31 cellular contexts compared by ENCODE assay signal in the genomic region with DNA sequence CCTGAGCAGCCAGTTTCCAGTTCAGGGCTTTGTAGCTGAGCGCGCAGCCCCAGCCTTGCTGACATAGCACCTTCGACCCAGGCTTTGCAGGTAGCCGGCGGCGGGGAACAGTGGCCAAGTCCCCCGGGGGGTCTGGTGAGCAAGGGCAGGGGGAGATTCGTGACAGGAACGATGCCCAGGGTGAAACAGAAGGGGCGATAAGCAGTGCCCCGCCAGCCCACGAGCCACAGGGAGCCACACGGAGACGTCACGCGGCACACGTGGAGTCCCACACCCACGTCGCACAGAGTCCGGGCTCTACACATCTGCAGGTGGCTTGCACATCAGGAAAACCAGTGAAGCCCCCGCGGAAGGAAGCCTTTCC.
"Had no signal": no experiment of that assay in that cellular context is flagged by ENCODE, and none has a peak within 500 bp of the region (broad histone marks: within the 10 kb centered on the region; RNA-seq: fewer than 3 reads in every experiment).

No MANE protein-coding gene starts in this region.

- H3K27me3 Mint-ChIP-seq: activated CD4-positive, alpha-beta memory T cell treated with anti-CD3 and anti-CD28 coated beads, Interleukin-2, amount 10 ng/mL, durations not matched to agents 7 days and 5 days; activated CD4-positive, alpha-beta T cell treated with anti-CD3 and anti-CD28 coated beads, Interleukin-2, amount 10 ng/mL, durations not matched to agents 7 days and 5 days; effector memory CD8-positive, alpha-beta T cell had no signal

- H3K36me3 Mint-ChIP-seq: activated naive CD8-positive, alpha-beta T cell had no signal

- H3K9me3 ChIP-seq: body of pancreas, esophagus muscularis mucosa, gastrocnemius medialis had no signal

- ATAC-seq: activated T-helper 17 cell treated with anti-CD3 and anti-CD28 coated beads, Interleukin-2, amount 50 U/mL, for 72 hours; body of pancreas; effector memory CD8-positive, alpha-beta T cell; foreskin keratinocyte; gastrocnemius medialis; heart left ventricle had no signal

- H3K4me3 ChIP-seq: body of pancreas, esophagus muscularis mucosa, gastrocnemius medialis, heart left ventricle had no signal

- H3K36me3 ChIP-seq: esophagus muscularis mucosa, gastrocnemius medialis, heart left ventricle had no signal

- H3K4me3 Mint-ChIP-seq: activated CD4-positive, alpha-beta memory T cell treated with anti-CD3 and anti-CD28 coated beads, Interleukin-2, amount 10 ng/mL, durations not matched to agents 7 days and 5 days; activated CD4-positive, alpha-beta T cell treated with anti-CD3 and anti-CD28 coated beads, Interleukin-2, amount 10 ng/mL, durations not matched to agents 7 days and 5 days; activated naive CD8-positive, alpha-beta T cell; activated T-cell treated with anti-CD3 and anti-CD28 coated beads, Interleukin-2, amount 50 U/mL, for 24 hours; activated T-helper 17 cell treated with anti-CD3 and anti-CD28 coated beads, Interleukin-2, amount 50 U/mL, for 72 hours; effector memory CD8-positive, alpha-beta T cell had no signal

- H3K4me1 ChIP-seq: body of pancreas, esophagus muscularis mucosa, foreskin keratinocyte, gastrocnemius medialis, heart left ventricle had no signal

- H3K9me3 Mint-ChIP-seq: activated CD4-positive, alpha-beta T cell treated with anti-CD3 and anti-CD28 coated beads, Interleukin-2, amount 10 ng/mL, durations not matched to agents 7 days and 5 days; activated T-helper 17 cell treated with anti-CD3 and anti-CD28 coated beads, Interleukin-2, amount 50 U/mL, for 72 hours had no signal

- H3K27ac Mint-ChIP-seq: activated CD4-positive, alpha-beta memory T cell treated with anti-CD3 and anti-CD28 coated beads, Interleukin-2, amount 10 ng/mL, durations not matched to agents 7 days and 5 days; activated CD4-positive, alpha-beta T cell treated with anti-CD3 and anti-CD28 coated beads, Interleukin-2, amount 10 ng/mL, durations not matched to agents 7 days and 5 days; activated naive CD8-positive, alpha-beta T cell; activated T-cell treated with anti-CD3 and anti-CD28 coated beads, Interleukin-2, amount 50 U/mL, for 24 hours; activated T-helper 17 cell treated with anti-CD3 and anti-CD28 coated beads, Interleukin-2, amount 50 U/mL, for 72 hours; effector memory CD8-positive, alpha-beta T cell had no signal

- H3K27ac ChIP-seq: body of pancreas, esophagus muscularis mucosa, foreskin keratinocyte, gastrocnemius medialis, heart left ventricle had no signal

- H3K4me1 Mint-ChIP-seq: activated CD4-positive, alpha-beta memory T cell treated with anti-CD3 and anti-CD28 coated beads, Interleukin-2, amount 10 ng/mL, durations not matched to agents 7 days and 5 days; activated CD4-positive, alpha-beta T cell treated with anti-CD3 and anti-CD28 coated beads, Interleukin-2, amount 10 ng/mL, durations not matched to agents 7 days and 5 days; activated T-helper 17 cell treated with anti-CD3 and anti-CD28 coated beads, Interleukin-2, amount 50 U/mL, for 72 hours had no signal

- H3K27me3 ChIP-seq: body of pancreas, foreskin keratinocyte, gastrocnemius medialis had no signal

- DNase-seq: activated CD4-positive, alpha-beta memory T cell treated with anti-CD3 and anti-CD28 coated beads, Interleukin-2, amount 10 ng/mL, durations not matched to agents 7 days and 5 days; activated CD4-positive, alpha-beta T cell treated with anti-CD3 and anti-CD28 coated beads for 1 hour; activated CD4-positive, alpha-beta T cell treated with anti-CD3 and anti-CD28 coated beads for 4 hours; activated CD4-positive, alpha-beta T cell treated with anti-CD3 and anti-CD28 coated beads, Interleukin-2, amount 10 ng/mL, durations not matched to agents 7 days and 5 days; activated CD4-positive, alpha-beta T cell treated with anti-CD3 and anti-CD28 coated beads, Interleukin-2, amount 50 U/mL, for 4 hours; activated CD4-positive, CD25-positive, alpha-beta regulatory T cell; activated CD8-positive, alpha-beta memory T cell treated with anti-CD3 and anti-CD28 coated beads, Interleukin-2, amount 50 U/mL, for 48 hours; activated effector memory CD4-positive, alpha-beta T cell treated with Interleukin-2 at 50 U/mL for 16 hours; activated gamma-delta T cell treated with Interleukin-2 at 50 U/mL for 16 hours; activated naive CD4-positive, alpha-beta T cell treated with anti-CD3 and anti-CD28 coated beads, Interleukin-2, amount 50 U/mL, for 16 hours; activated naive CD4-positive, alpha-beta T cell treated with Interleukin-2 at 50 U/mL for 16 hours; activated T-cell treated with anti-CD3 and anti-CD28 coated beads for 4 hours; activated T-cell treated with anti-CD3 and anti-CD28 coated beads, Interleukin-2, amount 50 U/mL, for 24 hours; amniotic stem cell; anterior cingulate cortex; body of pancreas; central memory CD4-positive, alpha-beta T cell; cerebellar nuclear complex; cortex of kidney; dermis blood vessel endothelial cell; effector CD4-positive, alpha-beta T cell; effector memory CD8-positive, alpha-beta T cell; erythroblast; foreskin keratinocyte; gastrocnemius medialis; glutamatergic neuron; heart left ventricle; T-helper 2 cell had no signal
